ENCODE assay signal across 1 cellular context in the genomic region with DNA sequence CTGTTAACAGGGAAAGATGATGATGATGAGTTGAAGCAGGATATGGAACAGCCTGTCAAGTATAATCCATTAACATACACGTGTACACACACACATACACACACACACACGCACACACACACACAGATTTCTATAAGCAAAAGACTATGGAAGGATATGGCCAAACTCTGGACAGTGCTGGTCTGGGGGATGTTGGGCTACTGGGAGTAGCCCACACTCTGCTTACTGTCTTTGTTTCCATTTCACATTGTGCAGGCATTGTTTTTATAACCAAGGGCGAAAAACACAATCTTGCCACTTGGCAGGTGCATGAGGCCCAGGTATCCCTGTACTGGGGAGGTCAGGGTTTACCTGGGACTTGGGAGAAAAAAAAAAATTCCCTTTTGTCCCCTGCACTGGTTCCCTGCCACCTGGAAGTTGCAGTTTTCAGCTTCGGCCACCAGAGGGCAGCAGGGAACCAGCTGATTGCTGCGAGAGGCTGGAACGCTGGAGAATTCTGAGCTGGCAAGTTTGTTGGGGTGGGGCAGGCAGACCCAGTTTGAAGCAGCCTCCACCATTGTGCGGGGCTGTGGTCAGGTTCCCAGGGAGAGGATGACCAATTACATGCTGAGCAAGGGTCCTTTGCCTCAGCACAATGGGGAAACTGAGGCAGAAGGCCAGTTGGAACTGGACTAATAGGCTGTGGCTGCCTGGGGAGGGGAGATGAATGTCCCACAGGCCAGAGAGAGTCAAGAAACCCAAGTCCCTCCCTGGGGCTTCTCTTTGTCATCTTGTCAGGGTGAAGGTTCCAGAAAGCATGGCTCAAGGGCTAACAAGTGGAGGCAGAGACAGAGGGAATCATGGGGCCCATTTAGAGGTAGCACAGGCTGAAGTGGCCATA.
A peak's percentile ranks its signal among the peaks of the same experiment; 100 is the strongest.
TF ChIP-seq lines count a peak whose summit lies in the region.

No MANE protein-coding gene starts in this region.

TF ChIP-seq in HepG2, 621 proteins besides CTCF, POLR2A, EP300 and RAD21 (continued from another document and continues in another):
- TF ChIP-seq, protein P1, sequence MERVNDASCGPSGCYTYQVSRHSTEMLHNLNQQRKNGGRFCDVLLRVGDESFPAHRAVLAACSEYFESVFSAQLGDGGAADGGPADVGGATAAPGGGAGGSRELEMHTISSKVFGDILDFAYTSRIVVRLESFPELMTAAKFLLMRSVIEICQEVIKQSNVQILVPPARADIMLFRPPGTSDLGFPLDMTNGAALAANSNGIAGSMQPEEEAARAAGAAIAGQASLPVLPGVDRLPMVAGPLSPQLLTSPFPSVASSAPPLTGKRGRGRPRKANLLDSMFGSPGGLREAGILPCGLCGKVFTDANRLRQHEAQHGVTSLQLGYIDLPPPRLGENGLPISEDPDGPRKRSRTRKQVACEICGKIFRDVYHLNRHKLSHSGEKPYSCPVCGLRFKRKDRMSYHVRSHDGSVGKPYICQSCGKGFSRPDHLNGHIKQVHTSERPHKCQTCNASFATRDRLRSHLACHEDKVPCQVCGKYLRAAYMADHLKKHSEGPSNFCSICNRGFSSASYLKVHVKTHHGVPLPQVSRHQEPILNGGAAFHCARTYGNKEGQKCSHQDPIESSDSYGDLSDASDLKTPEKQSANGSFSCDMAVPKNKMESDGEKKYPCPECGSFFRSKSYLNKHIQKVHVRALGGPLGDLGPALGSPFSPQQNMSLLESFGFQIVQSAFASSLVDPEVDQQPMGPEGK (CRISPR knock-in tag; IDR thresholded peaks at IDR 0.05) = 0 out of 2 replicates have a peak, but pooled peaks have one; percentile 15
- TF ChIP-seq, protein P2, sequence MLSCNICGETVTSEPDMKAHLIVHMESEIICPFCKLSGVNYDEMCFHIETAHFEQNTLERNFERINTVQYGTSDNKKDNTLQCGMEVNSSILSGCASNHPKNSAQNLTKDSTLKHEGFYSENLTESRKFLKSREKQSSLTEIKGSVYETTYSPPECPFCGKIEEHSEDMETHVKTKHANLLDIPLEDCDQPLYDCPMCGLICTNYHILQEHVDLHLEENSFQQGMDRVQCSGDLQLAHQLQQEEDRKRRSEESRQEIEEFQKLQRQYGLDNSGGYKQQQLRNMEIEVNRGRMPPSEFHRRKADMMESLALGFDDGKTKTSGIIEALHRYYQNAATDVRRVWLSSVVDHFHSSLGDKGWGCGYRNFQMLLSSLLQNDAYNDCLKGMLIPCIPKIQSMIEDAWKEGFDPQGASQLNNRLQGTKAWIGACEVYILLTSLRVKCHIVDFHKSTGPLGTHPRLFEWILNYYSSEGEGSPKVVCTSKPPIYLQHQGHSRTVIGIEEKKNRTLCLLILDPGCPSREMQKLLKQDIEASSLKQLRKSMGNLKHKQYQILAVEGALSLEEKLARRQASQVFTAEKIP (CRISPR knock-in tag; IDR thresholded peaks at IDR 0.05; ENCODE audit: borderline replicate concordance) = no peak
- TF ChIP-seq, protein P3, sequence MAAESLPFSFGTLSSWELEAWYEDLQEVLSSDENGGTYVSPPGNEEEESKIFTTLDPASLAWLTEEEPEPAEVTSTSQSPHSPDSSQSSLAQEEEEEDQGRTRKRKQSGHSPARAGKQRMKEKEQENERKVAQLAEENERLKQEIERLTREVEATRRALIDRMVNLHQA (CRISPR knock-in tag; IDR thresholded peaks at IDR 0.05) = no peak
- TF ChIP-seq KLF13 (CRISPR knock-in tag; IDR thresholded peaks at IDR 0.05) (no peak), ZNF550 (CRISPR knock-in tag; IDR thresholded peaks at IDR 0.05; ENCODE audit: borderline replicate concordance) (no peak), MAFF (IDR thresholded peaks at IDR 0.05; ENCODE audit: low read depth, low read length) (peak; percentile 66), CCDC6 (CRISPR knock-in tag; IDR thresholded peaks at IDR 0.05) (no peak), FOXK1 (CRISPR knock-in tag; IDR thresholded peaks at IDR 0.05; ENCODE audit: borderline replicate concordance, low read depth) (no peak), CENPT (CRISPR knock-in tag; IDR thresholded peaks at IDR 0.05; ENCODE audit: low read depth) (no peak), NR2C2 (CRISPR knock-in tag; IDR thresholded peaks at IDR 0.05; ENCODE audit: borderline replicate concordance) (no peak), FOSL2 (CRISPR knock-in tag; IDR thresholded peaks at IDR 0.05) (0 out of 2 replicates have a peak, but pooled peaks have one; percentile 20), AGO2 (optimal IDR thresholded peaks at IDR 0.05; ENCODE audit: low read depth, low read length) (no peak), MAFK (conservative IDR thresholded peaks at IDR 0.05 in 1 of 2, IDR thresholded peaks at IDR 0.05 in 1 of 2; ENCODE audit: low read length in 2 of 2) (peak in 1 of 2 experiments; percentile 35; a peak in 3 of 4 replicates), CBX1 (IDR thresholded peaks at IDR 0.05; ENCODE audit: low read depth) (peak; percentile 35), ZNF572 (CRISPR knock-in tag; IDR thresholded peaks at IDR 0.05) (peak; percentile 77; the same call in 1 of the 2 replicates), ZNF547 (CRISPR knock-in tag; IDR thresholded peaks at IDR 0.05) (no peak)
- TF ChIP-seq, protein P4, sequence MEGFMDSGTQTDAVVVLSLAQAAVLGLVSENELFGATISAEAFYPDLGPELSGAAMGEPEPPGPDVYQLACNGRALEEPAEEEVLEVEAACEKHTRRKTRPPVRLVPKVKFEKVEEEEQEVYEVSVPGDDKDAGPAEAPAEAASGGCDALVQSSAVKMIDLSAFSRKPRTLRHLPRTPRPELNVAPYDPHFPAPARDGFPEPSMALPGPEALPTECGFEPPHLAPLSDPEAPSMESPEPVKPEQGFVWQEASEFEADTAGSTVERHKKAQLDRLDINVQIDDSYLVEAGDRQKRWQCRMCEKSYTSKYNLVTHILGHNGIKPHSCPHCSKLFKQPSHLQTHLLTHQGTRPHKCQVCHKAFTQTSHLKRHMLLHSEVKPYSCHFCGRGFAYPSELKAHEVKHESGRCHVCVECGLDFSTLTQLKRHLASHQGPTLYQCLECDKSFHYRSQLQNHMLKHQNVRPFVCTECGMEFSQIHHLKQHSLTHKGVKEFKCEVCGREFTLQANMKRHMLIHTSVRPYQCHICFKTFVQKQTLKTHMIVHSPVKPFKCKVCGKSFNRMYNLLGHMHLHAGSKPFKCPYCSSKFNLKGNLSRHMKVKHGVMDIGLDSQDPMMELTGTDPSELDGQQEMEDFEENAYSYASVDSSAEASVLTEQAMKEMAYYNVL (CRISPR knock-in tag; IDR thresholded peaks at IDR 0.05; ENCODE audit: borderline replicate concordance) = no peak
- TF ChIP-seq, protein P5, sequence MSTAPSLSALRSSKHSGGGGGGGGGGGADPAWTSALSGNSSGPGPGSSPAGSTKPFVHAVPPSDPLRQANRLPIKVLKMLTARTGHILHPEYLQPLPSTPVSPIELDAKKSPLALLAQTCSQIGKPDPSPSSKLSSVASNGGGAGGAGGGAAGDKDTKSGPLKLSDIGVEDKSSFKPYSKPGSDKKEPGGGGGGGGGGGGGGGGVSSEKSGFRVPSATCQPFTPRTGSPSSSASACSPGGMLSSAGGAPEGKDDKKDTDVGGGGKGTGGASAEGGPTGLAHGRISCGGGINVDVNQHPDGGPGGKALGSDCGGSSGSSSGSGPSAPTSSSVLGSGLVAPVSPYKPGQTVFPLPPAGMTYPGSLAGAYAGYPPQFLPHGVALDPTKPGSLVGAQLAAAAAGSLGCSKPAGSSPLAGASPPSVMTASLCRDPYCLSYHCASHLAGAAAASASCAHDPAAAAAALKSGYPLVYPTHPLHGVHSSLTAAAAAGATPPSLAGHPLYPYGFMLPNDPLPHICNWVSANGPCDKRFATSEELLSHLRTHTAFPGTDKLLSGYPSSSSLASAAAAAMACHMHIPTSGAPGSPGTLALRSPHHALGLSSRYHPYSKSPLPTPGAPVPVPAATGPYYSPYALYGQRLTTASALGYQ (CRISPR knock-in tag; IDR thresholded peaks at IDR 0.05) = no peak
- TF ChIP-seq, protein P6, sequence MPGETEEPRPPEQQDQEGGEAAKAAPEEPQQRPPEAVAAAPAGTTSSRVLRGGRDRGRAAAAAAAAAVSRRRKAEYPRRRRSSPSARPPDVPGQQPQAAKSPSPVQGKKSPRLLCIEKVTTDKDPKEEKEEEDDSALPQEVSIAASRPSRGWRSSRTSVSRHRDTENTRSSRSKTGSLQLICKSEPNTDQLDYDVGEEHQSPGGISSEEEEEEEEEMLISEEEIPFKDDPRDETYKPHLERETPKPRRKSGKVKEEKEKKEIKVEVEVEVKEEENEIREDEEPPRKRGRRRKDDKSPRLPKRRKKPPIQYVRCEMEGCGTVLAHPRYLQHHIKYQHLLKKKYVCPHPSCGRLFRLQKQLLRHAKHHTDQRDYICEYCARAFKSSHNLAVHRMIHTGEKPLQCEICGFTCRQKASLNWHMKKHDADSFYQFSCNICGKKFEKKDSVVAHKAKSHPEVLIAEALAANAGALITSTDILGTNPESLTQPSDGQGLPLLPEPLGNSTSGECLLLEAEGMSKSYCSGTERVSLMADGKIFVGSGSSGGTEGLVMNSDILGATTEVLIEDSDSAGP (CRISPR knock-in tag; IDR thresholded peaks at IDR 0.05; ENCODE audit: borderline replicate concordance) = peak; percentile 32; the same call in 1 of the 2 replicates
- TF ChIP-seq, protein P7, sequence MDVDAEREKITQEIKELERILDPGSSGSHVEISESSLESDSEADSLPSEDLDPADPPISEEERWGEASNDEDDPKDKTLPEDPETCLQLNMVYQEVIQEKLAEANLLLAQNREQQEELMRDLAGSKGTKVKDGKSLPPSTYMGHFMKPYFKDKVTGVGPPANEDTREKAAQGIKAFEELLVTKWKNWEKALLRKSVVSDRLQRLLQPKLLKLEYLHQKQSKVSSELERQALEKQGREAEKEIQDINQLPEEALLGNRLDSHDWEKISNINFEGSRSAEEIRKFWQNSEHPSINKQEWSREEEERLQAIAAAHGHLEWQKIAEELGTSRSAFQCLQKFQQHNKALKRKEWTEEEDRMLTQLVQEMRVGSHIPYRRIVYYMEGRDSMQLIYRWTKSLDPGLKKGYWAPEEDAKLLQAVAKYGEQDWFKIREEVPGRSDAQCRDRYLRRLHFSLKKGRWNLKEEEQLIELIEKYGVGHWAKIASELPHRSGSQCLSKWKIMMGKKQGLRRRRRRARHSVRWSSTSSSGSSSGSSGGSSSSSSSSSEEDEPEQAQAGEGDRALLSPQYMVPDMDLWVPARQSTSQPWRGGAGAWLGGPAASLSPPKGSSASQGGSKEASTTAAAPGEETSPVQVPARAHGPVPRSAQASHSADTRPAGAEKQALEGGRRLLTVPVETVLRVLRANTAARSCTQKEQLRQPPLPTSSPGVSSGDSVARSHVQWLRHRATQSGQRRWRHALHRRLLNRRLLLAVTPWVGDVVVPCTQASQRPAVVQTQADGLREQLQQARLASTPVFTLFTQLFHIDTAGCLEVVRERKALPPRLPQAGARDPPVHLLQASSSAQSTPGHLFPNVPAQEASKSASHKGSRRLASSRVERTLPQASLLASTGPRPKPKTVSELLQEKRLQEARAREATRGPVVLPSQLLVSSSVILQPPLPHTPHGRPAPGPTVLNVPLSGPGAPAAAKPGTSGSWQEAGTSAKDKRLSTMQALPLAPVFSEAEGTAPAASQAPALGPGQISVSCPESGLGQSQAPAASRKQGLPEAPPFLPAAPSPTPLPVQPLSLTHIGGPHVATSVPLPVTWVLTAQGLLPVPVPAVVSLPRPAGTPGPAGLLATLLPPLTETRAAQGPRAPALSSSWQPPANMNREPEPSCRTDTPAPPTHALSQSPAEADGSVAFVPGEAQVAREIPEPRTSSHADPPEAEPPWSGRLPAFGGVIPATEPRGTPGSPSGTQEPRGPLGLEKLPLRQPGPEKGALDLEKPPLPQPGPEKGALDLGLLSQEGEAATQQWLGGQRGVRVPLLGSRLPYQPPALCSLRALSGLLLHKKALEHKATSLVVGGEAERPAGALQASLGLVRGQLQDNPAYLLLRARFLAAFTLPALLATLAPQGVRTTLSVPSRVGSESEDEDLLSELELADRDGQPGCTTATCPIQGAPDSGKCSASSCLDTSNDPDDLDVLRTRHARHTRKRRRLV (CRISPR knock-in tag; IDR thresholded peaks at IDR 0.05) = no peak
- TF ChIP-seq, protein P8, sequence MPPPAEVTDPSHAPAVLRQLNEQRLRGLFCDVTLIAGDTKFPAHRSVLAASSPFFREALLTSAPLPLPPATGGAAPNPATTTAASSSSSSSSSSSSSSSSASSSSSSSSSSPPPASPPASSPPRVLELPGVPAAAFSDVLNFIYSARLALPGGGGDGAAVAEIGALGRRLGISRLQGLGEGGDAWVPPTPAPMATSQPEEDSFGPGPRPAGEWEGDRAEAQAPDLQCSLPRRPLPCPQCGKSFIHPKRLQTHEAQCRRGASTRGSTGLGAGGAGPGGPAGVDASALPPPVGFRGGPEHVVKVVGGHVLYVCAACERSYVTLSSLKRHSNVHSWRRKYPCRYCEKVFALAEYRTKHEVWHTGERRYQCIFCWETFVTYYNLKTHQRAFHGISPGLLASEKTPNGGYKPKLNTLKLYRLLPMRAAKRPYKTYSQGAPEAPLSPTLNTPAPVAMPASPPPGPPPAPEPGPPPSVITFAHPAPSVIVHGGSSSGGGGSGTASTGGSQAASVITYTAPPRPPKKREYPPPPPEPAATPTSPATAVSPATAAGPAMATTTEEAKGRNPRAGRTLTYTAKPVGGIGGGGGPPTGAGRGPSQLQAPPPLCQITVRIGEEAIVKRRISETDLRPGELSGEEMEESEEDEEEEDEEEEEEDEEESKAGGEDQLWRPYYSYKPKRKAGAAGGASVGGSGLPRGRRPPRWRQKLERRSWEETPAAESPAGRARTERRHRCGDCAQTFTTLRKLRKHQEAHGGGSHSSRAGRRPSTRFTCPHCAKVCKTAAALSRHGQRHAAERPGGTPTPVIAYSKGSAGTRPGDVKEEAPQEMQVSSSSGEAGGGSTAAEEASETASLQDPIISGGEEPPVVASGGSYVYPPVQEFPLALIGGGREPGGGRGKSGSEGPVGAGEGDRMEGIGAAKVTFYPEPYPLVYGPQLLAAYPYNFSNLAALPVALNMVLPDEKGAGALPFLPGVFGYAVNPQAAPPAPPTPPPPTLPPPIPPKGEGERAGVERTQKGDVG (CRISPR knock-in tag; IDR thresholded peaks at IDR 0.05; ENCODE audit: borderline replicate concordance) = no peak
- TF ChIP-seq, protein P9, sequence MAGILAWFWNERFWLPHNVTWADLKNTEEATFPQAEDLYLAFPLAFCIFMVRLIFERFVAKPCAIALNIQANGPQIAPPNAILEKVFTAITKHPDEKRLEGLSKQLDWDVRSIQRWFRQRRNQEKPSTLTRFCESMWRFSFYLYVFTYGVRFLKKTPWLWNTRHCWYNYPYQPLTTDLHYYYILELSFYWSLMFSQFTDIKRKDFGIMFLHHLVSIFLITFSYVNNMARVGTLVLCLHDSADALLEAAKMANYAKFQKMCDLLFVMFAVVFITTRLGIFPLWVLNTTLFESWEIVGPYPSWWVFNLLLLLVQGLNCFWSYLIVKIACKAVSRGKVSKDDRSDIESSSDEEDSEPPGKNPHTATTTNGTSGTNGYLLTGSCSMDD (CRISPR knock-in tag; IDR thresholded peaks at IDR 0.05) = no peak
- TF ChIP-seq, protein P10, sequence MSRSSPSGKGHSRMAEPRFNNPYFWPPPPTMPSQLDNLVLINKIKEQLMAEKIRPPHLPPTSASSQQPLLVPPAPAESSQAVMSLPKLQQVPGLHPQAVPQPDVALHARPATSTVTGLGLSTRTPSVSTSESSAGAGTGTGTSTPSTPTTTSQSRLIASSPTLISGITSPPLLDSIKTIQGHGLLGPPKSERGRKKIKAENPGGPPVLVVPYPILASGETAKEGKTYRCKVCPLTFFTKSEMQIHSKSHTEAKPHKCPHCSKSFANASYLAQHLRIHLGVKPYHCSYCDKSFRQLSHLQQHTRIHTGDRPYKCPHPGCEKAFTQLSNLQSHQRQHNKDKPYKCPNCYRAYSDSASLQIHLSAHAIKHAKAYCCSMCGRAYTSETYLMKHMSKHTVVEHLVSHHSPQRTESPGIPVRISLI (CRISPR knock-in tag; IDR thresholded peaks at IDR 0.05; ENCODE audit: borderline replicate concordance) = peak; percentile 89
